Comparison of ENCODE assay signal across 14 cellular contexts in the genomic region with DNA sequence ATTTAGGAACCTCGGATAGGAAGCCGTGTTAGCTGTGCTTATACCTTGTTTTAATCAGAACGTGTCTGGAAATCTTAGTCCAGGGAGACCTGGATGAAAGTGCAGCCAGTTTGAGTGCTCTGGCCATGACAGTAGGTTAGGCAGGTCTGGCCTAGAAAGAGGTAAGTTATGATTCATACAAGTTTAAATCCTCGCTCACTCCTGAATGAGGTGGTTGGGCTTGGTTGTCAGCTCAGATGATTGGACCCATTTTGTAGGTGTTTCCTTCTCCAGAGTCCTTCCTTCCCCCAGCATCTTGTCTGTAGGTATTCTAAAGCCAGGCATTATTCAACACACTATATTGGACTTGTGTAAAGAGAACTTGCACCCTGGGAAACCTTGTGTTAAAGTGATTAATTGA.
"Had no signal": no experiment of that assay in that cellular context is flagged by ENCODE, and none has a peak within 500 bp of the region (broad histone marks: within the 10 kb centered on the region; RNA-seq: fewer than 3 reads in every experiment).

No MANE protein-coding gene starts in this region.

- H3K9me3 Mint-ChIP-seq: activated naive CD8-positive, alpha-beta T cell treated with anti-CD3 and anti-CD28 coated beads, Interleukin-2, amount 50 U/mL, for 24 hours; natural killer cell had no signal

- H3K4me3 ChIP-seq: ascending aorta, gastroesophageal sphincter, skin epidermis had no signal

- H3K9me3 ChIP-seq: ascending aorta, gastroesophageal sphincter had no signal

- DNase-seq: activated CD4-positive, alpha-beta T cell treated with anti-CD3 and anti-CD28 coated beads for 1 hour; activated CD4-positive, alpha-beta T cell treated with anti-CD3 and anti-CD28 coated beads, Interleukin-2, amount 50 U/mL, for 48 hours; activated CD8-positive, alpha-beta memory T cell treated with anti-CD3 and anti-CD28 coated beads, Interleukin-2, amount 50 U/mL, for 4 hours; activated naive CD4-positive, alpha-beta T cell; activated naive CD8-positive, alpha-beta T cell treated with anti-CD3 and anti-CD28 coated beads, Interleukin-2, amount 50 U/mL, for 24 hours; hippocampal formation; left cardiac atrium; natural killer cell had no signal

- FAIRE-seq: colon, endothelial cell of umbilical vein, urothelium cell line had no signal

- H3K4me1 ChIP-seq: ascending aorta had no signal

- H3K27me3 Mint-ChIP-seq: activated naive CD8-positive, alpha-beta T cell treated with anti-CD3 and anti-CD28 coated beads, Interleukin-2, amount 50 U/mL, for 24 hours had no signal

- H3K27me3 ChIP-seq: ascending aorta, gastroesophageal sphincter had no signal

- H3K36me3 Mint-ChIP-seq: natural killer cell had no signal

- H3K36me3 ChIP-seq: ascending aorta, gastroesophageal sphincter had no signal

- H3K4me1 Mint-ChIP-seq: activated naive CD8-positive, alpha-beta T cell treated with anti-CD3 and anti-CD28 coated beads, Interleukin-2, amount 50 U/mL, for 24 hours had no signal

- H3K4me3 Mint-ChIP-seq: activated naive CD8-positive, alpha-beta T cell treated with anti-CD3 and anti-CD28 coated beads, Interleukin-2, amount 50 U/mL, for 24 hours; natural killer cell had no signal

- H3K27ac Mint-ChIP-seq: activated naive CD8-positive, alpha-beta T cell treated with anti-CD3 and anti-CD28 coated beads, Interleukin-2, amount 50 U/mL, for 24 hours; natural killer cell had no signal
